Comparison of ENCODE assay signal across 34 cellular contexts in the genomic region with DNA sequence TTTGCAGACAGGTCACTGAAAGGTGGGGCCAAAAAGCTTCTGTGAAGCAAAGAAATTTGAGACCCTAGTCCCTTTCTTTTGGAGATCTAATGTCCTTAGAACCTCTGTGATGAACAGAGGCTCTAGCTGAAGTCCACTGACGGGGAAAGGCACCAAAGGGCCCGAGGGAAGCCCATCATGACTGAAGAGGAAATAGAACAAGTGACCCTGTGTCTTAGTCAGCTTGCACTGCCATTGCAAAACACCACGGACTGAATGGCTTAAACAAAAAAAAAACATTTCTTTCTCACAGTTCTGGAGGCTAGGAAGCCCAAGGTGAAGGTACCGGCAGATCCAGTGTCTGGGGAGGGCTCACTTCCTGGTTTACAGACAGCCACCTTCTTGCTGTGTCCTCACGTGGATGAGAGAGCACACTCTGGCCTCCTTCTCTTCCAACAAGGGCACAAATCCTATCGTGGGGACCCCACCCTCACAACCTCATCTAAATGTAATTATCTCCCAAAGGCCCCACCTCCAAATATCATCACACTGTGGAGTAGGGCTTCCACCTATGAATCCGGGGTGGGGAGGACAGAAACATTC. TPM values are rescaled to one million over a fixed set of nuclear protein-coding genes. Genes with fewer than 3 reads are reported as not detected.
DNase-seq lines count a peak whose midpoint lies in the region; ATAC-seq and TF ChIP-seq lines count a peak whose summit lies in the region.
"Had no signal": no experiment of that assay in that cellular context is flagged by ENCODE, and none has a peak within 500 bp of the region (broad histone marks: within the 10 kb centered on the region; RNA-seq: fewer than 3 reads in every experiment).

No MANE protein-coding gene starts in this region.

- no peak for TF ChIP-seq CTCF in lower lobe of right lung (IDR thresholded peaks at IDR 0.05)
- TF ChIP-seq CTCF in type B pancreatic cell (conservative IDR thresholded peaks at IDR 0.05) = no peak

- H3K27ac ChIP-seq in lower lobe of right lung = peak overlapping the region; percentile 54
- H3K27ac ChIP-seq: GM23248, hepatocyte, left ventricle myocardium inferior, sigmoid colon, stomach, tibial nerve had no signal

- H3K4me3 Mint-ChIP-seq in dendritic cell treated with granulocyte-macrophage colony-stimulating factor and Interleukin-4, amounts not matched to agents 40 ng/mL and 50 ng/mL, for 4 days = peak overlapping the region; percentile 68
- peak overlapping the region; percentile 22 for H3K4me3 Mint-ChIP-seq in type B pancreatic cell
- H3K4me3 Mint-ChIP-seq: activated B cell treated with CpG ODN at 0.5 μM for 24 hours; activated T-helper 17 cell treated with anti-CD3 and anti-CD28 coated beads, Interleukin-2, amount 50 U/mL, for 72 hours; CD4-positive, alpha-beta memory T cell; nephron progenitor cell had no signal

- no peaks in the 10 kb centered on the region for H3K9me3 ChIP-seq in lower lobe of right lung
- H3K9me3 ChIP-seq: left ventricle myocardium inferior, sigmoid colon, stomach, tibial nerve had no signal

- H3K27ac Mint-ChIP-seq in dendritic cell treated with granulocyte-macrophage colony-stimulating factor and Interleukin-4, amounts not matched to agents 40 ng/mL and 50 ng/mL, for 4 days = peak overlapping the region; percentile 89
- H3K27ac Mint-ChIP-seq in type B pancreatic cell = peak overlapping the region; percentile 99
- H3K27ac Mint-ChIP-seq: activated B cell treated with CpG ODN at 0.5 μM for 24 hours; activated naive CD4-positive, alpha-beta T cell treated with anti-CD3 and anti-CD28 coated beads, Interleukin-2, amount 50 U/mL, for 72 hours; activated T-helper 17 cell treated with anti-CD3 and anti-CD28 coated beads, Interleukin-2, amount 50 U/mL, for 72 hours; nephron progenitor cell had no signal

- no peaks in the 10 kb centered on the region for H3K36me3 ChIP-seq in lower lobe of right lung
- H3K36me3 ChIP-seq: left ventricle myocardium inferior, sigmoid colon, stomach, tibial nerve had no signal

- no peaks in the 10 kb centered on the region for H3K9me3 Mint-ChIP-seq in dendritic cell treated with granulocyte-macrophage colony-stimulating factor and Interleukin-4, amounts not matched to agents 40 ng/mL and 50 ng/mL, for 4 days
- H3K9me3 Mint-ChIP-seq in type B pancreatic cell = no peaks in the 10 kb centered on the region
- H3K9me3 Mint-ChIP-seq: activated B cell treated with CpG ODN at 0.5 μM for 24 hours; activated naive CD4-positive, alpha-beta T cell treated with anti-CD3 and anti-CD28 coated beads, Interleukin-2, amount 50 U/mL, for 72 hours; activated T-helper 17 cell treated with anti-CD3 and anti-CD28 coated beads, Interleukin-2, amount 50 U/mL, for 72 hours; CD4-positive, alpha-beta memory T cell; nephron progenitor cell had no signal

- peak overlapping the region; percentile 41 for H3K4me3 ChIP-seq in lower lobe of right lung
- H3K4me3 ChIP-seq: GM23248, hepatocyte, K562, left ventricle myocardium inferior, sigmoid colon, stomach, tibial nerve had no signal

- peaks cover 54% of the 10 kb centered on the region for H3K4me1 Mint-ChIP-seq in dendritic cell treated with granulocyte-macrophage colony-stimulating factor and Interleukin-4, amounts not matched to agents 40 ng/mL and 50 ng/mL, for 4 days (ENCODE audit: low read depth)
- H3K4me1 Mint-ChIP-seq in type B pancreatic cell (ENCODE audit: unreplicated experiment) = peaks cover 23% of the 10 kb centered on the region
- H3K4me1 Mint-ChIP-seq: activated T-helper 17 cell treated with anti-CD3 and anti-CD28 coated beads, Interleukin-2, amount 50 U/mL, for 72 hours had no signal

- ATAC-seq in lower lobe of right lung = no peak
- no peak for ATAC-seq in GM21529 (IDR thresholded peaks at IDR 0.05; ENCODE audit: unreplicated experiment)
- ATAC-seq: activated naive CD4-positive, alpha-beta T cell treated with anti-CD3 and anti-CD28 coated beads, Interleukin-2, amount 50 U/mL, for 72 hours; activated T-helper 17 cell treated with anti-CD3 and anti-CD28 coated beads, Interleukin-2, amount 50 U/mL, for 72 hours; K562; Right ventricle myocardium inferior had no signal

- H3K36me3 Mint-ChIP-seq in dendritic cell treated with granulocyte-macrophage colony-stimulating factor and Interleukin-4, amounts not matched to agents 40 ng/mL and 50 ng/mL, for 4 days (ENCODE audit: low read depth) = peaks cover 24% of the 10 kb centered on the region
- no peaks in the 10 kb centered on the region for H3K36me3 Mint-ChIP-seq in type B pancreatic cell
- H3K36me3 Mint-ChIP-seq: activated naive CD4-positive, alpha-beta T cell treated with anti-CD3 and anti-CD28 coated beads, Interleukin-2, amount 50 U/mL, for 72 hours; CD4-positive, alpha-beta memory T cell had no signal

- H3K27me3 Mint-ChIP-seq in dendritic cell treated with granulocyte-macrophage colony-stimulating factor and Interleukin-4, amounts not matched to agents 40 ng/mL and 50 ng/mL, for 4 days = no peaks in the 10 kb centered on the region
- peaks cover 12% of the 10 kb centered on the region for H3K27me3 Mint-ChIP-seq in type B pancreatic cell
- H3K27me3 Mint-ChIP-seq: activated T-helper 17 cell treated with anti-CD3 and anti-CD28 coated beads, Interleukin-2, amount 50 U/mL, for 72 hours had no signal

- peaks cover 9% of the 10 kb centered on the region for H3K27me3 ChIP-seq in lower lobe of right lung (ENCODE audit: low read depth)
- H3K27me3 ChIP-seq: hepatocyte had no signal

- peak; percentile 5 to 56 for DNase-seq in NOMO-1 (lab: John Stamatoyannopoulos, UW; ENCODE audit: unreplicated experiment in 2 of 2)
- DNase-seq in NOMO-1 treated with dmso at 0.1 percent for 144 hours (lab: John Stamatoyannopoulos, UW; ENCODE audit: unreplicated experiment) = no peak
- no peak for DNase-seq in lower lobe of right lung
- no peak for DNase-seq in type B pancreatic cell (ENCODE audit: extremely low spot score, unreplicated experiment)
- DNase-seq in cerebellar nuclear complex (lab: John Stamatoyannopoulos, UW) = no peak
- no peak for DNase-seq in NCI-H187 (lab: John Stamatoyannopoulos, UW)
- DNase-seq: 8988T; activated B cell treated with CpG ODN at 0.5 μM for 24 hours; activated CD4-positive, alpha-beta T cell treated with anti-CD3 and anti-CD28 coated beads, Interleukin-2, amount 50 U/mL, for 4 hours; activated CD8-positive, alpha-beta memory T cell treated with anti-CD3 and anti-CD28 coated beads, Interleukin-2, amount 50 U/mL, for 4 hours; anterior cingulate cortex; caudate nucleus; CD4-positive, alpha-beta memory T cell; DMS 273 treated with DMSO at 0.1 percent for 48 hours; GM23248; left ventricle myocardium inferior; NCI-H1092; NCI-H187 treated with DMSO at 0.1 percent for 48 hours; nephron progenitor cell; sigmoid colon; stomach; T1000 had no signal

- intact Hi-C loops in dendritic cell treated with granulocyte-macrophage colony-stimulating factor and Interleukin-4, amounts not matched to agents 40 ng/mL and 50 ng/mL, for 4 days (cut with micrococcal nuclease) = no loop called here
- intact Hi-C loops in lower lobe of right lung (cut with DNase I) = loop anchor here (5.0 kb wide), 1 partner anchor 87 kb away; no protein-coding TSS in a partner anchor

- peaks cover 5% of the 10 kb centered on the region for H3K4me1 ChIP-seq in lower lobe of right lung
- H3K4me1 ChIP-seq: sigmoid colon had no signal

RNA-seq across cellular contexts. Expression of a gene that starts 24.3 kb away (rescaled TPM):
- 1.3 TPM for total RNA-seq in lower lobe of right lung
- 0.82 and 1.3 TPM in 2 replicates for total RNA-seq in type B pancreatic cell (ENCODE audit: low replicate concordance)
- total RNA-seq: activated B cell treated with CpG ODN at 0.5 μM for 24 hours; activated naive CD4-positive, alpha-beta T cell treated with anti-CD3 and anti-CD28 coated beads, Interleukin-2, amount 50 U/mL, for 72 hours; activated T-helper 17 cell treated with anti-CD3 and anti-CD28 coated beads, Interleukin-2, amount 50 U/mL, for 72 hours; CD4-positive, alpha-beta memory T cell; epithelial cell of proximal tubule; frontal cortex; GM23248; HT-29; K562; OCI-LY7 had no signal

RNA-seq across cellular contexts. Expression of a gene that starts 40.3 kb away (rescaled TPM):
- total RNA-seq in lower lobe of right lung (5.1 TPM), type B pancreatic cell (ENCODE audit: low replicate concordance) (7.5 and 9.7 TPM in 2 replicates)
- total RNA-seq: activated B cell treated with CpG ODN at 0.5 μM for 24 hours; CD4-positive, alpha-beta memory T cell; HT-29 had no signal

RNA-seq across cellular contexts. Expression of a gene that starts 58.8 kb away (rescaled TPM):
- total RNA-seq in lower lobe of right lung = 7.7 TPM
- total RNA-seq in type B pancreatic cell (ENCODE audit: low replicate concordance) = not detected in 2 replicates
- total RNA-seq: activated B cell treated with CpG ODN at 0.5 μM for 24 hours; activated naive CD4-positive, alpha-beta T cell treated with anti-CD3 and anti-CD28 coated beads, Interleukin-2, amount 50 U/mL, for 72 hours; activated T-helper 17 cell treated with anti-CD3 and anti-CD28 coated beads, Interleukin-2, amount 50 U/mL, for 72 hours; epithelial cell of proximal tubule; frontal cortex; GM23248; HT-29; OCI-LY7 had no signal

Comparison
In these comparisons a context has a peak if more than half of its experiments do, and no peak if none do; other contexts are left out.
1. DNase-seq: peak in NOMO-1 (2 of 2); none in NOMO-1 treated with dmso at 0.1 percent for 144 hours (single experiment), lower lobe of right lung (single experiment), type B pancreatic cell (single experiment), cerebellar nuclear complex (0 of 2) and NCI-H187 (0 of 2).